Comparison of ENCODE assay signal across 1 cellular context in genomic region chr3:122651233-122651907, GRCh38.
A peak's percentile ranks its signal among the peaks of the same experiment; 100 is the strongest.
TF ChIP-seq lines count a peak whose summit lies in the region.
"Not testable (repeated sequence)": the region's sequence is repeated elsewhere in the genome, so short reads cannot be mapped to it uniquely, and the experiment has no call there.

No MANE protein-coding gene starts in this region.

TF ChIP-seq in HepG2, 621 proteins besides CTCF, POLR2A, EP300 and RAD21 (continued from another document and continues in another):
- TF ChIP-seq ZNF362 (CRISPR knock-in tag; IDR thresholded peaks at IDR 0.05; ENCODE audit: borderline replicate concordance) (peak; percentile 63; the same call in 1 of the 2 replicates), YEATS4 (CRISPR knock-in tag; IDR thresholded peaks at IDR 0.05; ENCODE audit: borderline replicate concordance) (peak; percentile 71), PHF21A (CRISPR knock-in tag; IDR thresholded peaks at IDR 0.05) (peak; percentile 84), SOX13 (IDR thresholded peaks at IDR 0.05) (peak; percentile 93), SOX13 (CRISPR knock-in tag; conservative IDR thresholded peaks at IDR 0.05 in 1 of 2, IDR thresholded peaks at IDR 0.05 in 1 of 2) (peak in 1 of 2 experiments; percentile 93; a peak in 2 of 4 replicates), MAZ (CRISPR knock-in tag; IDR thresholded peaks at IDR 0.05; ENCODE audit: low read depth) (peak; percentile 90), ARID3A (IDR thresholded peaks at IDR 0.05; ENCODE audit: low read depth, low read length) (peak; percentile 36; the same call in 1 of the 2 replicates), MBD4 (IDR thresholded peaks at IDR 0.05; ENCODE audit: borderline replicate concordance, low read length) (0 out of 2 replicates have a peak, but pooled peaks have one; percentile 89), ZNF709 (CRISPR knock-in tag; IDR thresholded peaks at IDR 0.05) (peak; percentile 66; the same call in 1 of the 2 replicates), ZNF629 (CRISPR knock-in tag; conservative IDR thresholded peaks at IDR 0.05) (peak; percentile 72), DNMT1 (CRISPR knock-in tag; IDR thresholded peaks at IDR 0.05) (0 out of 2 replicates have a peak, but pooled peaks have one; percentile 54), ZBTB20 (CRISPR knock-in tag; IDR thresholded peaks at IDR 0.05; ENCODE audit: borderline replicate concordance, low read depth) (peak; percentile 75), ZSCAN21 (CRISPR knock-in tag; IDR thresholded peaks at IDR 0.05; ENCODE audit: borderline replicate concordance) (peak; percentile 71; the same call in 1 of the 2 replicates), ZNF280D (CRISPR knock-in tag; IDR thresholded peaks at IDR 0.05) (peak; percentile 85), GMEB1 (CRISPR knock-in tag; IDR thresholded peaks at IDR 0.05; ENCODE audit: borderline replicate concordance) (peak; percentile 52; the same call in 1 of the 2 replicates), HNF1B (CRISPR knock-in tag; IDR thresholded peaks at IDR 0.05) (peak; percentile 50; the same call in 1 of the 2 replicates), ZFX (CRISPR knock-in tag; IDR thresholded peaks at IDR 0.05; ENCODE audit: low read depth) (peak; percentile 38; the same call in 1 of the 2 replicates), ZNF563 (CRISPR knock-in tag; IDR thresholded peaks at IDR 0.05) (peak; percentile 55; the same call in 1 of the 2 replicates), SRF (IDR thresholded peaks at IDR 0.05; ENCODE audit: low read depth, low read length) (0 out of 2 replicates have a peak, but pooled peaks have one; percentile 22), BORCS8-MEF2B (CRISPR knock-in tag; IDR thresholded peaks at IDR 0.05) (peak; percentile 85; the same call in 1 of the 2 replicates), PHF8 (CRISPR knock-in tag; IDR thresholded peaks at IDR 0.05) (peak; percentile 45), ZNF703 (CRISPR knock-in tag; IDR thresholded peaks at IDR 0.05; ENCODE audit: borderline replicate concordance) (peak; percentile 100), UBTF (CRISPR knock-in tag; IDR thresholded peaks at IDR 0.05) (peak; percentile 39; the same call in 1 of the 2 replicates), SOX6 (CRISPR knock-in tag; IDR thresholded peaks at IDR 0.05) (peak; percentile 96), AKAP8 (CRISPR knock-in tag; IDR thresholded peaks at IDR 0.05) (peak; percentile 94), JUNB (CRISPR knock-in tag; IDR thresholded peaks at IDR 0.05; ENCODE audit: borderline replicate concordance) (peak; percentile 80; the same call in 1 of the 2 replicates), ZFP91 (CRISPR knock-in tag; IDR thresholded peaks at IDR 0.05; ENCODE audit: borderline replicate concordance) (peak; percentile 71), RBAK (CRISPR knock-in tag; IDR thresholded peaks at IDR 0.05) (0 out of 2 replicates have a peak, but pooled peaks have one; percentile 30), ZNF264 (CRISPR knock-in tag; IDR thresholded peaks at IDR 0.05) (peak; percentile 75; the same call in 1 of the 2 replicates), KLF6 (CRISPR knock-in tag; IDR thresholded peaks at IDR 0.05) (peak; percentile 80), MED13 (CRISPR knock-in tag; IDR thresholded peaks at IDR 0.05) (peak; percentile 65; the same call in 1 of the 2 replicates), ZNF772 (CRISPR knock-in tag; IDR thresholded peaks at IDR 0.05) (peak; percentile 98), KLF12 (CRISPR knock-in tag; IDR thresholded peaks at IDR 0.05; ENCODE audit: borderline replicate concordance) (0 out of 2 replicates have a peak, but pooled peaks have one; percentile 26), ZNF562 (CRISPR knock-in tag; IDR thresholded peaks at IDR 0.05; ENCODE audit: borderline replicate concordance) (peak; percentile 75; the same call in 1 of the 2 replicates), FOXP4 (CRISPR knock-in tag; IDR thresholded peaks at IDR 0.05) (peak; percentile 96), ZNF781 (CRISPR knock-in tag; IDR thresholded peaks at IDR 0.05; ENCODE audit: borderline replicate concordance, not compliant biosample characterization) (peak; percentile 68), BCL6 (CRISPR knock-in tag; IDR thresholded peaks at IDR 0.05) (peak; percentile 98)
- TF ChIP-seq MAZ (IDR thresholded peaks at IDR 0.05; ENCODE audit: borderline replicate concordance, low read depth, low read length); SOX6 (IDR thresholded peaks at IDR 0.05): not testable (repeated sequence)
